In genomic region chr10:29271877-29272276, GRCh38 we compare ENCODE assay signal across 22 cellular contexts. TPM values are rescaled to one million over a fixed set of nuclear protein-coding genes. Genes with fewer than 3 reads are reported as not detected.
DNase-seq lines count a peak whose midpoint lies in the region; ATAC-seq, FAIRE-seq and TF ChIP-seq lines count a peak whose summit lies in the region.
"Had no signal": no experiment of that assay in that cellular context is flagged by ENCODE, and none has a peak within 500 bp of the region (broad histone marks: within the 10 kb centered on the region; RNA-seq: fewer than 3 reads in every experiment).

No MANE protein-coding gene starts in this region.

- no TSS peak for BruUV-seq in K562 (replicated peaks; lab: Mats Ljungman, UMichigan)
- no TSS peak for BruUV-seq in Caco-2 (replicated peaks; lab: Mats Ljungman, UMichigan)

- TF ChIP-seq RAD21 in K562 (CRISPR knock-in tag; conservative IDR thresholded peaks at IDR 0.05 in 1 of 2, IDR thresholded peaks at IDR 0.05 in 1 of 2): no peak

- no peak overlapping the region for H3K27ac ChIP-seq in K562 (ENCODE audit: extremely low read depth, low read depth, low read length)

- H3K4me3 ChIP-seq in K562: no peak overlapping the region
- H3K4me3 ChIP-seq in Caco-2 (ENCODE audit: low read depth, low read length): no peak overlapping the region
- H3K4me3 ChIP-seq: HAP-1 had no signal

- ATAC-seq in K562: no peak

- no peak for FAIRE-seq in K562 (lab: Jason Lieb, UNC)
- FAIRE-seq: D721Med, G401.6, GM12892, H54 had no signal

- H3K4me1 ChIP-seq in K562 (replicated peaks in 1 of 2; ENCODE audit: control insufficient read depth in 2 of 2, insufficient read depth in 2 of 2, low read length in 2 of 2) (no peaks in the 10 kb centered on the region), Caco-2 (peaks cover 9% of the 10 kb centered on the region)

- no peak overlapping the region for H3K4me3 Mint-ChIP-seq in mesothelial cell of epicardium
- H3K4me3 Mint-ChIP-seq in Caco-2 (ENCODE audit: unreplicated experiment): no peak overlapping the region
- H3K4me3 Mint-ChIP-seq: CD4-positive, alpha-beta memory T cell; HFFc6 had no signal

- H3K27ac Mint-ChIP-seq in mesothelial cell of epicardium: peak overlapping the region; percentile 85
- H3K27ac Mint-ChIP-seq in Caco-2 (ENCODE audit: unreplicated experiment): no peak overlapping the region
- H3K27ac Mint-ChIP-seq: CD4-positive, alpha-beta memory T cell; HFFc6 had no signal

- H3K27me3 ChIP-seq in K562 (ENCODE audit: control insufficient read depth in 2 of 2, insufficient read depth in 2 of 2, low read length in 2 of 2) (peaks cover 9 to 10% of the 10 kb centered on the region in 2 experiments), Caco-2 (replicated peaks; ENCODE audit: control insufficient read depth, insufficient read depth, low read length) (no peaks in the 10 kb centered on the region)

- DNase-seq in OCI-M1 (lab: John Stamatoyannopoulos, UW) (peak; percentile 11), K562 (ENCODE audit: extremely low read depth in 1 of 4, low spot score in 3 of 4) (no peak), mesothelial cell of epicardium (ENCODE audit: low spot score in 2 of 2, unreplicated experiment in 2 of 2) (no peak), dedifferentiated amniotic fluid mesenchymal stem cell (ENCODE audit: extremely low spot score) (no peak), Caco-2 (no peak)
- DNase-seq in stimulated activated CD4-positive, alpha-beta T cell treated with anti-CD3 and anti-CD28 coated beads, Interleukin-4, amount 100 ng/mL, for 1 hour: no peak
- DNase-seq: C1 segment of cervical spinal cord; CD4-positive, alpha-beta memory T cell; DMS 273 treated with DMSO at 0.1 percent for 48 hours; DMS53; DMS79 treated with DMSO at 0.1 percent for 48 hours; GOT3; HFFc6 had no signal

- 0% methylated on average over 2 of the region's 2 CpGs for WGBS in K562 (ENCODE audit: insufficient coverage, low coverage, missing lambda C conversion rate)

- H3K9me3 Mint-ChIP-seq in mesothelial cell of epicardium (peaks cover 15% of the 10 kb centered on the region), Caco-2 (ENCODE audit: unreplicated experiment) (peaks cover 10% of the 10 kb centered on the region)
- H3K9me3 Mint-ChIP-seq: HFFc6 had no signal

- H3K36me3 Mint-ChIP-seq in mesothelial cell of epicardium (peaks cover 19% of the 10 kb centered on the region), Caco-2 (ENCODE audit: insufficient read depth, unreplicated experiment) (no peaks in the 10 kb centered on the region)
- H3K36me3 Mint-ChIP-seq: CD4-positive, alpha-beta memory T cell had no signal

- TF ChIP-seq EP300 in K562 (IDR thresholded peaks at IDR 0.05; ENCODE audit: low read length): no peak

- TF ChIP-seq CTCF in K562 (IDR thresholded peaks at IDR 0.05 in 2 of 3, conservative IDR thresholded peaks at IDR 0.05 in 1 of 3; ENCODE audit: insufficient read depth in 2 of 3, low read depth in 1 of 3, low read length in 3 of 3) (no peak), mesothelial cell of epicardium (IDR thresholded peaks at IDR 0.05; ENCODE audit: unreplicated experiment) (no peak), Caco-2 (IDR thresholded peaks at IDR 0.05; ENCODE audit: insufficient read depth in 1 of 2, low read depth in 1 of 2, low read length in 1 of 2, severe bottlenecking in 1 of 2, unreplicated experiment in 1 of 2) (no peak)

- H3K9me1 ChIP-seq in K562 (ENCODE audit: control insufficient read depth, insufficient read depth, low read length): no peaks in the 10 kb centered on the region

- TF ChIP-seq POLR2A in K562 (conservative IDR thresholded peaks at IDR 0.05): no peak

- H3K27me3 Mint-ChIP-seq in mesothelial cell of epicardium (ENCODE audit: low read depth): no peaks in the 10 kb centered on the region
- H3K27me3 Mint-ChIP-seq in Caco-2 (ENCODE audit: insufficient read depth, unreplicated experiment): no peaks in the 10 kb centered on the region

- CTCF ChIA-PET in K562 (lab: Yijun Ruan, JAX; ENCODE audit: low intra/inter-chr PET ratio): no interaction called here
- CTCF ChIA-PET in Caco-2 (lab: Charles Lee): no interaction called here

- H3K9me3 ChIP-seq in K562 (replicated peaks; ENCODE audit: control insufficient read depth, insufficient read depth, low read depth, low read length) (no peaks in the 10 kb centered on the region), Caco-2 (no peaks in the 10 kb centered on the region)
- H3K9me3 ChIP-seq: HAP-1 had no signal

- H3K36me3 ChIP-seq in K562 (ENCODE audit: control insufficient read depth, insufficient read depth, low read length) (no peaks in the 10 kb centered on the region), Caco-2 (ENCODE audit: control insufficient read depth, insufficient read depth, low read length) (no peaks in the 10 kb centered on the region)
- H3K36me3 ChIP-seq: HAP-1 had no signal

- no peak overlapping the region for H3K4me2 ChIP-seq in K562 (ENCODE audit: insufficient read depth, low read length)

- in situ Hi-C loops in K562 (cut with MboI): no loop called here

- no peaks in the 10 kb centered on the region for H4K20me1 ChIP-seq in K562 (replicated peaks; ENCODE audit: control insufficient read depth, insufficient read depth, low read length)

- no peak overlapping the region for H3K9ac ChIP-seq in K562 (ENCODE audit: insufficient read depth in 1 of 2, low read depth in 2 of 2, low read length in 2 of 2)

- H3K4me1 Mint-ChIP-seq in mesothelial cell of epicardium: peaks cover 37% of the 10 kb centered on the region
- peaks cover 24% of the 10 kb centered on the region for H3K4me1 Mint-ChIP-seq in Caco-2 (ENCODE audit: low read depth, unreplicated experiment)
- H3K4me1 Mint-ChIP-seq: CD4-positive, alpha-beta memory T cell had no signal

- POLR2A ChIA-PET in K562 (lab: Yijun Ruan, JAX) (no interaction called here), Caco-2 (lab: Charles Lee) (no interaction called here)

- no peak overlapping the region for H2AFZ ChIP-seq in K562 (ENCODE audit: low read depth, low read length)

- intact Hi-C loops in K562 (cut with micrococcal nuclease) (no loop called here), Caco-2 (cut with micrococcal nuclease; ENCODE audit: unreplicated experiment) (no loop called here)

- H3K79me2 ChIP-seq in K562 (ENCODE audit: control insufficient read depth, insufficient read depth, low read length): no peaks in the 10 kb centered on the region

TF ChIP-seq in K562, 482 proteins besides CTCF, POLR2A, EP300 and RAD21 (continues in another document):
- TF ChIP-seq CEBPB (tag; IDR thresholded peaks at IDR 0.05) (peak; percentile 55; the same call in 1 of the 2 replicates), ZFP91 (CRISPR knock-in tag; IDR thresholded peaks at IDR 0.05) (no peak), ZNF239 (CRISPR knock-in tag; IDR thresholded peaks at IDR 0.05) (no peak), ATF3 (IDR thresholded peaks at IDR 0.05) (peak; percentile 28; the same call in 1 of the 2 replicates), ATF3 (CRISPR knock-in tag; conservative IDR thresholded peaks at IDR 0.05) (no peak), ZKSCAN8 (CRISPR knock-in tag; IDR thresholded peaks at IDR 0.05) (no peak), NR2F6 (CRISPR knock-in tag; IDR thresholded peaks at IDR 0.05) (no peak), ZNF174 (CRISPR knock-in tag; IDR thresholded peaks at IDR 0.05) (no peak), CEBPG (CRISPR knock-in tag; IDR thresholded peaks at IDR 0.05) (no peak), CEBPG (tag; conservative IDR thresholded peaks at IDR 0.05 in 1 of 2, IDR thresholded peaks at IDR 0.05 in 1 of 2) (peak; percentile 69 to 75), E2F3 (CRISPR knock-in tag; IDR thresholded peaks at IDR 0.05) (no peak), NFE2L1 (tag; IDR thresholded peaks at IDR 0.05; ENCODE audit: borderline replicate concordance, low read depth) (no peak)

RNA-seq across cellular contexts. Expression of gene LYZL1, which starts 17.0 kb away (rescaled TPM):
- not detected in 2 replicates for total RNA-seq in K562 (2011; cell fraction: chromatin; rRNA removed; ENCODE audit: low replicate concordance)
- not detected in 2 replicates for total RNA-seq in K562 (2011; cell fraction: nucleolus; rRNA removed)
- total RNA-seq in K562 (2011; cell fraction: nucleoplasm; rRNA removed): not detected in 2 replicates
- total RNA-seq in K562 (2014; rRNA removed) (not detected in 2 replicates), K562 (2014; rRNA removed; fragmentation: Illumina TruSeq; extraction: Trizol) (not detected in 2 replicates), K562 (2015; rRNA removed; fragmentation: Illumina TruSeq; extraction: Trizol) (not detected in 2 replicates), K562 (2021) (not detected in 2 replicates), mesothelial cell of epicardium (not detected in 3 replicates), Caco-2 (2022) (not detected in 2 replicates)
- polyA plus RNA-seq in K562 (2011; rRNA removed) (not detected in 2 replicates), K562 (2014; fragmentation: Illumina TruSeq; extraction: Trizol) (not detected in 2 replicates), K562 (2014; fragmentation: Nextera tagmentation; extraction: Ambion mirVana) (not detected), K562 (2014; rRNA removed) (not detected in 2 replicates)
- polyA plus RNA-seq in K562 (2011; cell fraction: cytosol; rRNA removed): not detected in 2 replicates
- not detected in 2 replicates for polyA plus RNA-seq in K562 (2011; cell fraction: nucleus; rRNA removed)
- not detected in 2 replicates for polyA plus RNA-seq in K562 (2012)
- polyA minus RNA-seq in K562 (2011; rRNA and poly(A)+ RNA removed): not detected in 2 replicates
- not detected in 2 replicates for polyA minus RNA-seq in K562 (2011; cell fraction: cytosol; rRNA and poly(A)+ RNA removed)
- not detected in 2 replicates for polyA minus RNA-seq in K562 (2011; cell fraction: nucleus; rRNA and poly(A)+ RNA removed)
- total RNA-seq: A172; A673; CD4-positive, alpha-beta memory T cell; Daoy; HFFc6 had no signal
- polyA plus RNA-seq: BJ; CD4-positive, alpha-beta memory T cell had no signal
